ENCODE assay signal across 18 cellular contexts in genomic region chr16:88815227-88815626, GRCh38. TPM values are rescaled to one million over a fixed set of nuclear protein-coding genes. Genes with fewer than 3 reads are reported as not detected.
"Had no signal": no experiment of that assay in that cellular context is flagged by ENCODE, and none has a peak within 500 bp of the region (broad histone marks: within the 10 kb centered on the region; RNA-seq: fewer than 3 reads in every experiment).

No MANE protein-coding gene starts in this region.

- H3K27ac Mint-ChIP-seq: activated CD8-positive, alpha-beta T cell treated with anti-CD3 and anti-CD28 coated beads for 36 hours; activated naive CD4-positive, alpha-beta T cell treated with anti-CD3 and anti-CD28 coated beads, Interleukin-2, amount 50 U/mL, for 24 hours; activated naive CD8-positive, alpha-beta T cell treated with anti-CD3 and anti-CD28 coated beads, Interleukin-2, amount 10 ng/mL, durations not matched to agents 7 days and 5 days; activated T-helper 2 cell treated with anti-CD3 and anti-CD28 coated beads, Interferon-gamma antibody, Interleukin-2, Interleukin-4, amounts not matched to agents 10 μg/mL and 5 μg/mL and 100 μg/mL, durations not matched to agents 14 hours and 24 hours and 36 hours had no signal

- H3K9me3 ChIP-seq: ascending aorta had no signal

- H3K9me3 Mint-ChIP-seq: activated CD8-positive, alpha-beta T cell treated with anti-CD3 and anti-CD28 coated beads for 36 hours; activated naive CD4-positive, alpha-beta T cell treated with anti-CD3 and anti-CD28 coated beads, Interleukin-2, amount 50 U/mL, for 24 hours; activated naive CD8-positive, alpha-beta T cell treated with anti-CD3 and anti-CD28 coated beads, Interleukin-2, amount 10 ng/mL, durations not matched to agents 7 days and 5 days; activated T-helper 2 cell treated with anti-CD3 and anti-CD28 coated beads, Interferon-gamma antibody, Interleukin-2, Interleukin-4, amounts not matched to agents 10 μg/mL and 5 μg/mL and 100 μg/mL, durations not matched to agents 14 hours and 24 hours and 36 hours; central memory CD8-positive, alpha-beta T cell had no signal

- H3K4me3 ChIP-seq: ascending aorta, cardiac muscle cell had no signal

- H3K27ac ChIP-seq: ascending aorta, cardiac muscle cell, KMS-11, WERI-Rb-1 had no signal

- H3K9ac ChIP-seq: KMS-11 had no signal

- H3K36me3 Mint-ChIP-seq: activated naive CD4-positive, alpha-beta T cell treated with anti-CD3 and anti-CD28 coated beads, Interleukin-2, amount 50 U/mL, for 24 hours; activated naive CD8-positive, alpha-beta T cell treated with anti-CD3 and anti-CD28 coated beads, Interleukin-2, amount 10 ng/mL, durations not matched to agents 7 days and 5 days had no signal

- H3K4me2 ChIP-seq: KMS-11 had no signal

- H3K27me3 ChIP-seq: ascending aorta, cardiac muscle cell had no signal

- H3K4me3 Mint-ChIP-seq: activated CD8-positive, alpha-beta T cell treated with anti-CD3 and anti-CD28 coated beads for 36 hours; activated naive CD4-positive, alpha-beta T cell treated with anti-CD3 and anti-CD28 coated beads, Interleukin-2, amount 50 U/mL, for 24 hours; activated naive CD8-positive, alpha-beta T cell treated with anti-CD3 and anti-CD28 coated beads, Interleukin-2, amount 10 ng/mL, durations not matched to agents 7 days and 5 days; central memory CD8-positive, alpha-beta T cell had no signal

- H3K27me3 Mint-ChIP-seq: activated CD8-positive, alpha-beta T cell treated with anti-CD3 and anti-CD28 coated beads for 36 hours; activated naive CD4-positive, alpha-beta T cell treated with anti-CD3 and anti-CD28 coated beads, Interleukin-2, amount 50 U/mL, for 24 hours; activated naive CD8-positive, alpha-beta T cell treated with anti-CD3 and anti-CD28 coated beads, Interleukin-2, amount 10 ng/mL, durations not matched to agents 7 days and 5 days; central memory CD8-positive, alpha-beta T cell had no signal

- H3K36me3 ChIP-seq: ascending aorta, cardiac muscle cell had no signal

- DNase-seq: activated CD4-positive, alpha-beta T cell treated with anti-CD3 and anti-CD28 coated beads for 1 hour; activated gamma-delta T cell; NCI-H187; NCI-H2029 treated with DMSO at 0.1 percent for 48 hours; NCI-H2107; NCI-H510A; Right ventricle myocardium superior; SW 1271; T1000 had no signal

RNA-seq across cellular contexts. Expression of gene CDT1, which starts 11.6 kb away (rescaled TPM):
- total RNA-seq: ascending aorta had no signal
